Comparison of ENCODE assay signal across 8 cellular contexts in the genomic region with DNA sequence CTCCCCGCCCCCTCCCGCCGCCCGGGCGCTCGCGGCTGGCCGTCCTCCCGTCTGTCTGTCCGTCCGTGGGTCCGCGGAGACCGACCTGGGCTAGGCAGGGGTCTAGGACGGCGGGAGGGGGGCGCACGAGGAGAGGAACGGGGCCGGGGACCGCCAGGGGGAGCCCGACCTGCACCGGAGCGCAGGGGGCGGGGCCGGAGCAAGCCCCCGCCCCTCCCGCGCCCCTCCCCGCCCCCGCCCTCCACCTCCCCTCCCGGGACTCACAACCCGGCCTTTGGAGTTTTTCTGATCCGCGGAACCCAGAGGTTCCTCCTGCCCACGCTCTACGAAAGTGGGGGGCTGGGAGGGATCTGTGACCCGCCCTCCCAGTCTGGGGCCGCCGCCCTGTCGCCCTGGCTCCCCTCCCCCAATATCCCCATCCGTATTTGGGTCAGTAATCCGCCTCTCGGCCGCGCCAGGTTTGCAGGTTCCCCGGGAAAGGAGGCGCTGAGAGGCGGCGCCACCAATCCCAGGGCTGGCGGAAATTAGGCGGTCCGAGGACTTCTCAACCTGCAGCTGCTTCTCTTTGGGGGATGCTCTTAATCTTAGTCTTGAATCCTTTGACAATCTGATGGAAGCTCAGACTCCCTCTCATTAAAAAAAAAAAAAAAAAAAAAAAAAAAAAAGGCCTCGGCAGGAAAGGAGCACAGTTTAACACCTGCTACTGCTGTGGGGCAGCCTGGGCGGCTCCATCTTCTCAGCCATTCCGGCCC. TPM values are rescaled to one million over a fixed set of nuclear protein-coding genes. Genes with fewer than 3 reads are reported as not detected.
DNase-seq lines count a peak whose midpoint lies in the region; ATAC-seq lines count a peak whose summit lies in the region.

No MANE protein-coding gene starts in this region.

- H3K4me3 ChIP-seq in ACC112 (ENCODE audit: low read depth, low read length), result peak overlapping the region; percentile 70
- peak overlapping the region; percentile 50 for H3K4me3 ChIP-seq in ectodermal cell (ENCODE audit: insufficient read depth, low read depth, low read length)

- peak overlapping the region; percentile 63 for H3K4me3 Mint-ChIP-seq in activated CD4-positive, alpha-beta memory T cell treated with anti-CD3 and anti-CD28 coated beads, Interleukin-2, amount 10 ng/mL, durations not matched to agents 7 days and 5 days
- H3K4me3 Mint-ChIP-seq in memory B cell, result peak overlapping the region; percentile 91

- no peaks in the 10 kb centered on the region for H3K9me3 ChIP-seq in ectodermal cell (ENCODE audit: control insufficient read depth, low read length)

- WGBS in ectodermal cell, 2 experiments, result 3 to 4% methylated on average over 52 to 56 of the region's 56 CpGs

- CTCF ChIA-PET in activated CD4-positive, alpha-beta memory T cell treated with anti-CD3 and anti-CD28 coated beads, Interleukin-2, amount 10 ng/mL, durations not matched to agents 7 days and 5 days (lab: Charles Lee), result interaction anchor here (0.6 to 2.3 kb wide), 11 partner anchors 10 to 459 kb away, joined by 3 to 10 read pairs (median 4); no protein-coding TSS in a partner anchor

- peaks cover 12% of the 10 kb centered on the region for H3K4me1 Mint-ChIP-seq in activated CD4-positive, alpha-beta memory T cell treated with anti-CD3 and anti-CD28 coated beads, Interleukin-2, amount 10 ng/mL, durations not matched to agents 7 days and 5 days
- H3K4me1 Mint-ChIP-seq in memory B cell, result peaks cover 21% of the 10 kb centered on the region

- no peak overlapping the region for H3K27ac Mint-ChIP-seq in activated CD4-positive, alpha-beta memory T cell treated with anti-CD3 and anti-CD28 coated beads, Interleukin-2, amount 10 ng/mL, durations not matched to agents 7 days and 5 days
- peak overlapping the region; percentile 72 for H3K27ac Mint-ChIP-seq in memory B cell

- H3K4me1 ChIP-seq in ACC112 (ENCODE audit: control insufficient read depth, insufficient read depth, low read length, unreplicated experiment) (no peaks in the 10 kb centered on the region), ectodermal cell (ENCODE audit: control insufficient read depth, insufficient read depth, low read length) (no peaks in the 10 kb centered on the region)

- H3K27ac ChIP-seq in ACC112 (ENCODE audit: low read depth, low read length) (no peak overlapping the region), ectodermal cell (ENCODE audit: insufficient read depth, low read depth, low read length, poor library complexity, severe bottlenecking) (no peak overlapping the region)

- peaks cover 25% of the 10 kb centered on the region for H3K27me3 Mint-ChIP-seq in activated CD4-positive, alpha-beta memory T cell treated with anti-CD3 and anti-CD28 coated beads, Interleukin-2, amount 10 ng/mL, durations not matched to agents 7 days and 5 days
- peaks cover 5% of the 10 kb centered on the region for H3K27me3 Mint-ChIP-seq in memory B cell

- no peaks in the 10 kb centered on the region for H3K79me2 ChIP-seq in ACC112 (ENCODE audit: control insufficient read depth, insufficient read depth, low read length, unreplicated experiment)

- no peaks in the 10 kb centered on the region for H3K36me3 Mint-ChIP-seq in activated CD4-positive, alpha-beta memory T cell treated with anti-CD3 and anti-CD28 coated beads, Interleukin-2, amount 10 ng/mL, durations not matched to agents 7 days and 5 days (ENCODE audit: low read depth)
- no peaks in the 10 kb centered on the region for H3K36me3 Mint-ChIP-seq in memory B cell

- H3K36me3 ChIP-seq in ACC112 (ENCODE audit: insufficient read depth, low read length) (no peaks in the 10 kb centered on the region), ectodermal cell (ENCODE audit: control insufficient read depth, insufficient read depth, low read length) (no peaks in the 10 kb centered on the region)

- peak overlapping the region; percentile 50 for H2AFZ ChIP-seq in ACC112 (ENCODE audit: low read length, unreplicated experiment)

- POLR2A ChIA-PET in activated CD4-positive, alpha-beta memory T cell treated with anti-CD3 and anti-CD28 coated beads, Interleukin-2, amount 10 ng/mL, durations not matched to agents 7 days and 5 days (lab: Charles Lee), result interaction anchor here (1.3 kb wide), 1 partner anchor 14 kb away, joined by 3 read pairs; no protein-coding TSS in a partner anchor

- ATAC-seq in GM18909 (IDR thresholded peaks at IDR 0.05; ENCODE audit: poor library complexity, unreplicated experiment) (peak; percentile 61), HG03432 (IDR thresholded peaks at IDR 0.05; ENCODE audit: unreplicated experiment) (peak; percentile 73), memory B cell (ENCODE audit: low read depth) (peak; percentile 78)

- peak; percentile 34 for DNase-seq in NCI-H460 (ENCODE audit: extremely low read depth, low read depth)
- DNase-seq in activated CD4-positive, alpha-beta memory T cell treated with anti-CD3 and anti-CD28 coated beads, Interleukin-2, amount 10 ng/mL, durations not matched to agents 7 days and 5 days, result peak; percentile 74
- peak; percentile 66 to 80 for DNase-seq in memory B cell (ENCODE audit: low spot score in 2 of 2)
- DNase-seq in stimulated activated CD8-positive, alpha-beta memory T cell treated with anti-CD3 and anti-CD28 coated beads, Interleukin-12 subunit alpha, Interleukin-12 subunit beta, amount 100 ng/mL, for 4 hours (ENCODE audit: low read depth), result peak; percentile 72

- no peaks in the 10 kb centered on the region for H3K9me3 Mint-ChIP-seq in activated CD4-positive, alpha-beta memory T cell treated with anti-CD3 and anti-CD28 coated beads, Interleukin-2, amount 10 ng/mL, durations not matched to agents 7 days and 5 days
- no peaks in the 10 kb centered on the region for H3K9me3 Mint-ChIP-seq in memory B cell

- H3K27me3 ChIP-seq in ACC112 (ENCODE audit: insufficient read depth, low read length) (peaks cover 16% of the 10 kb centered on the region), ectodermal cell (ENCODE audit: control insufficient read depth, insufficient read depth, low read length, poor library complexity, severe bottlenecking) (peaks cover 9% of the 10 kb centered on the region)

RNA-seq across cellular contexts. Expression of a gene that starts 0.9 kb away (rescaled TPM):
- 0.74 and 0.81 TPM in 2 replicates for total RNA-seq in NCI-H460 (2014; rRNA removed; shearing (Covaris generic))
- polyA plus RNA-seq in NCI-H460 (2014; cell fraction: nucleus; rRNA removed), result 0.53 and 0.71 TPM in 2 replicates
- under 1 TPM; 0.18 to 0.55 TPM for total RNA-seq in activated CD4-positive, alpha-beta memory T cell treated with anti-CD3 and anti-CD28 coated beads, Interleukin-2, amount 10 ng/mL, durations not matched to agents 7 days and 5 days
- polyA plus RNA-seq in ectodermal cell (2013, experiment 1 of 4), result 6.3 TPM
- polyA plus RNA-seq in ectodermal cell (2013, experiment 2 of 4), result 4.3 TPM
- 4.4 TPM for polyA plus RNA-seq in ectodermal cell (2013, experiment 3 of 4)
- 4.5 TPM for polyA plus RNA-seq in ectodermal cell (2013, experiment 4 of 4)

RNA-seq across cellular contexts. Expression of a gene that starts 37.8 kb away (rescaled TPM):
- total RNA-seq in NCI-H460 (2014; rRNA removed; shearing (Covaris generic)), result 9.8 and 11.6 TPM in 2 replicates
- polyA plus RNA-seq in NCI-H460 (2014; cell fraction: nucleus; rRNA removed), result 9.7 and 13.8 TPM in 2 replicates
- under 1 TPM; 0.15 TPM for total RNA-seq in activated CD4-positive, alpha-beta memory T cell treated with anti-CD3 and anti-CD28 coated beads, Interleukin-2, amount 10 ng/mL, durations not matched to agents 7 days and 5 days
- polyA plus RNA-seq in ectodermal cell (2013, experiment 1 of 4), result 0.59 TPM
- polyA plus RNA-seq in ectodermal cell (2013, experiment 2 of 4), result 0.62 TPM
- 0.37 TPM for polyA plus RNA-seq in ectodermal cell (2013, experiment 3 of 4)
- 0.65 TPM for polyA plus RNA-seq in ectodermal cell (2013, experiment 4 of 4)
